Comparison of ENCODE assay signal across 8 cellular contexts in genomic region chr11:35404397-35404775, GRCh38. TPM values are rescaled to one million over a fixed set of nuclear protein-coding genes. Genes with fewer than 3 reads are reported as not detected.
DNase-seq lines count a peak whose midpoint lies in the region; ATAC-seq and TF ChIP-seq lines count a peak whose summit lies in the region.

No MANE protein-coding gene starts in this region.

- in situ Hi-C loops in SK-MEL-5 (cut with HindIII; ENCODE audit: low pct_unique_long_range_greater_than_20kb, low sequenced_read_pairs): no loop called here

- peak; percentile 55 for TF ChIP-seq CTCF in GM12874 (IDR thresholded peaks at IDR 0.05; ENCODE audit: insufficient read depth, low read depth, low read length)

- DNase-seq in AG08396 (ENCODE audit: low spot score): peak; percentile 56
- DNase-seq in SK-MEL-5 (ENCODE audit: low read depth, low spot score): peak; percentile 72
- DNase-seq in iPS-NIHi7 (ENCODE audit: extremely low spot score): peak; percentile 74
- no peak for DNase-seq in activated CD4-positive, CD25-positive, alpha-beta regulatory T cell treated with anti-CD3 and anti-CD28 coated beads, Interleukin-2, amount 50 U/mL, for 72 hours
- DNase-seq in T-helper 2 cell: no peak
- DNase-seq in activated gamma-delta T cell (lab: John Stamatoyannopoulos, UW): no peak

- ATAC-seq in GM19023 (IDR thresholded peaks at IDR 0.05; ENCODE audit: unreplicated experiment): no peak

RNA-seq across cellular contexts. Expression of gene SLC1A2, which starts 15.0 kb away (rescaled TPM):
- 0.03 and 0.71 TPM in 2 replicates for total RNA-seq in SK-MEL-5 (2014; rRNA removed; shearing (Covaris generic))
- 0.05 and 0.15 TPM in 2 replicates for polyA plus RNA-seq in SK-MEL-5 (2015; cell fraction: cytosol; rRNA removed)
- polyA plus RNA-seq in SK-MEL-5 (2015; cell fraction: nucleus; rRNA removed): 0.06 TPM in 1 of 2 replicates, not detected in the other

Comparison
In these comparisons a context has a peak if more than half of its experiments do, and no peak if none do; other contexts are left out.
1. DNase-seq: peak in AG08396 (single experiment), SK-MEL-5 (single experiment) and iPS-NIHi7 (single experiment); none in activated CD4-positive, CD25-positive, alpha-beta regulatory T cell treated with anti-CD3 and anti-CD28 coated beads, Interleukin-2, amount 50 U/mL, for 72 hours (single experiment), T-helper 2 cell (0 of 5) and activated gamma-delta T cell (single experiment).